1 cellular context compared by ENCODE assay signal in the genomic region with DNA sequence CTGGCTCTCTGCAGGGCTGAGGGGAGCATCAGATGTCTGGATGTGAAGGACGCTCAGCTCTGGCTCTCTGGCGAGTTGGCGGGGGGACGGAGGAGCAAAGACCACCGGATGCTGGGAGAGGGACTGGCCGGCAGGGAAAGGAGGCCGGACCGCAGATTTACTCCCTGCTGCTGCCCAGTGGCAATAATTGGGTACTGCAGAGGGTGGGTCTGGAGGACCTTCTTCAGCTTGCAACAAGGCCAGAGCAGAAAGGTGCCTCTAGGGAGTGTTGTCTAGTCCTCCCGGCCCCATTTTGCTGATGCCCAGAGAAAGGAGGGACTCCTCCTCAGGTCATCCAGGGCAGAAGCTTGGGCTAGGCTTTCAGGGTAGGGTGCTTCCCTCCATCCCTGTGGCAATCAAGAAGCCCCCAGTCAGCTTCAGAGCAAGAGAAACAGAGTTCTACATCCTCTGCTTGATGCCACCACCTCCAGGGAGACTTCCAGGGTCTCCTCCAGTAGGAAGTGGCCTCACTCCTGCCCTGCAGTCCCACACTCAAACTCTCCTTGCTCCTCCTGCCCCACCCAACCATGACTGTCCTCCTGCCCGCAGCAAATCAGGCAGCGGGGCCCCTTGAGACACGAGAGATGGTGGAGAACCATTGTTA.
A peak's percentile ranks its signal among the peaks of the same experiment; 100 is the strongest.
TF ChIP-seq lines count a peak whose summit lies in the region.

No MANE protein-coding gene starts in this region.

TF ChIP-seq in K562, 482 proteins besides CTCF, POLR2A, EP300 and RAD21 (continued from another document):
- TF ChIP-seq PRPF4 (IDR thresholded peaks at IDR 0.05; ENCODE audit: insufficient read depth, low read depth, low read length, poor library complexity, severe bottlenecking) (no peak), NR4A1 (CRISPR knock-in tag; IDR thresholded peaks at IDR 0.05) (no peak), NR4A1 (tag; IDR thresholded peaks at IDR 0.05) (no peak), ZNF165 (CRISPR knock-in tag; IDR thresholded peaks at IDR 0.05; ENCODE audit: borderline replicate concordance) (no peak), ZNF263 (CRISPR knock-in tag; IDR thresholded peaks at IDR 0.05; ENCODE audit: borderline replicate concordance) (peak; percentile 44; the same call in 1 of the 2 replicates), ZBED1 (IDR thresholded peaks at IDR 0.05) (no peak), RB1 (IDR thresholded peaks at IDR 0.05; ENCODE audit: low read depth) (peak; percentile 30; the same call in 1 of the 2 replicates), SMARCA5 (IDR thresholded peaks at IDR 0.05) (no peak; the same call in 1 of the 2 replicates), ESRRA (IDR thresholded peaks at IDR 0.05; ENCODE audit: borderline replicate concordance, low read depth) (peak; percentile 80), GABPB1 (CRISPR knock-in tag; IDR thresholded peaks at IDR 0.05) (0 out of 2 replicates have a peak, but pooled peaks have one; percentile 58), ZNF830 (CRISPR knock-in tag; IDR thresholded peaks at IDR 0.05) (no peak), FOXP1 (CRISPR knock-in tag; IDR thresholded peaks at IDR 0.05) (no peak), JUN (IDR thresholded peaks at IDR 0.05; ENCODE audit: borderline replicate concordance, low read depth, low read length) (no peak), JUN (CRISPR knock-in tag; IDR thresholded peaks at IDR 0.05; ENCODE audit: borderline replicate concordance) (no peak), PHF20 (IDR thresholded peaks at IDR 0.05; ENCODE audit: partially characterized antibody) (no peak), HIVEP1 (CRISPR knock-in tag; IDR thresholded peaks at IDR 0.05) (no peak), SRSF3 (IDR thresholded peaks at IDR 0.05; ENCODE audit: insufficient read depth, low read length) (no peak), CTBP1 (IDR thresholded peaks at IDR 0.05; ENCODE audit: borderline replicate concordance) (0 out of 2 replicates have a peak, but pooled peaks have one; percentile 16), WHSC1 (IDR thresholded peaks at IDR 0.05; ENCODE audit: low read length) (no peak), KAT2B (IDR thresholded peaks at IDR 0.05; ENCODE audit: low read depth, low read length) (no peak), ZNF436 (CRISPR knock-in tag; IDR thresholded peaks at IDR 0.05) (no peak), SMAD1 (IDR thresholded peaks at IDR 0.05; ENCODE audit: low read depth, low read length, partially characterized antibody) (no peak), GTF2E2 (tag; IDR thresholded peaks at IDR 0.05) (no peak), RHOXF2B (CRISPR knock-in tag; conservative IDR thresholded peaks at IDR 0.05) (no peak), TCF7L2 (IDR thresholded peaks at IDR 0.05; ENCODE audit: low read depth, low read length) (no peak), MXI1 (IDR thresholded peaks at IDR 0.05; ENCODE audit: low read depth, low read length) (no peak), ZNF707 (CRISPR knock-in tag; conservative IDR thresholded peaks at IDR 0.05) (no peak), ZNF239 (CRISPR knock-in tag; IDR thresholded peaks at IDR 0.05) (no peak), SMC3 (conservative IDR thresholded peaks at IDR 0.05; ENCODE audit: insufficient read depth, low read depth, low read length) (peak; percentile 48; the same call in 1 of the 2 replicates), TAF7 (tag; IDR thresholded peaks at IDR 0.05) (no peak), YY1 (IDR thresholded peaks at IDR 0.05; ENCODE audit: borderline replicate concordance in 1 of 3, control insufficient read depth in 1 of 3, extremely low read depth in 1 of 3, insufficient read depth in 3 of 3, insufficient read length in 1 of 3, insufficient replicate concordance in 2 of 3, low read depth in 1 of 3, low read length in 2 of 3) (no peak), CBX1 (IDR thresholded peaks at IDR 0.05; ENCODE audit: low read depth) (no peak), OTX1 (CRISPR knock-in tag; IDR thresholded peaks at IDR 0.05) (no peak), MTA3 (IDR thresholded peaks at IDR 0.05; ENCODE audit: borderline replicate concordance) (no peak), ZNF408 (CRISPR knock-in tag; IDR thresholded peaks at IDR 0.05; ENCODE audit: low read depth) (no peak), ZNF551 (CRISPR knock-in tag; IDR thresholded peaks at IDR 0.05) (no peak)
- TF ChIP-seq, protein P1, sequence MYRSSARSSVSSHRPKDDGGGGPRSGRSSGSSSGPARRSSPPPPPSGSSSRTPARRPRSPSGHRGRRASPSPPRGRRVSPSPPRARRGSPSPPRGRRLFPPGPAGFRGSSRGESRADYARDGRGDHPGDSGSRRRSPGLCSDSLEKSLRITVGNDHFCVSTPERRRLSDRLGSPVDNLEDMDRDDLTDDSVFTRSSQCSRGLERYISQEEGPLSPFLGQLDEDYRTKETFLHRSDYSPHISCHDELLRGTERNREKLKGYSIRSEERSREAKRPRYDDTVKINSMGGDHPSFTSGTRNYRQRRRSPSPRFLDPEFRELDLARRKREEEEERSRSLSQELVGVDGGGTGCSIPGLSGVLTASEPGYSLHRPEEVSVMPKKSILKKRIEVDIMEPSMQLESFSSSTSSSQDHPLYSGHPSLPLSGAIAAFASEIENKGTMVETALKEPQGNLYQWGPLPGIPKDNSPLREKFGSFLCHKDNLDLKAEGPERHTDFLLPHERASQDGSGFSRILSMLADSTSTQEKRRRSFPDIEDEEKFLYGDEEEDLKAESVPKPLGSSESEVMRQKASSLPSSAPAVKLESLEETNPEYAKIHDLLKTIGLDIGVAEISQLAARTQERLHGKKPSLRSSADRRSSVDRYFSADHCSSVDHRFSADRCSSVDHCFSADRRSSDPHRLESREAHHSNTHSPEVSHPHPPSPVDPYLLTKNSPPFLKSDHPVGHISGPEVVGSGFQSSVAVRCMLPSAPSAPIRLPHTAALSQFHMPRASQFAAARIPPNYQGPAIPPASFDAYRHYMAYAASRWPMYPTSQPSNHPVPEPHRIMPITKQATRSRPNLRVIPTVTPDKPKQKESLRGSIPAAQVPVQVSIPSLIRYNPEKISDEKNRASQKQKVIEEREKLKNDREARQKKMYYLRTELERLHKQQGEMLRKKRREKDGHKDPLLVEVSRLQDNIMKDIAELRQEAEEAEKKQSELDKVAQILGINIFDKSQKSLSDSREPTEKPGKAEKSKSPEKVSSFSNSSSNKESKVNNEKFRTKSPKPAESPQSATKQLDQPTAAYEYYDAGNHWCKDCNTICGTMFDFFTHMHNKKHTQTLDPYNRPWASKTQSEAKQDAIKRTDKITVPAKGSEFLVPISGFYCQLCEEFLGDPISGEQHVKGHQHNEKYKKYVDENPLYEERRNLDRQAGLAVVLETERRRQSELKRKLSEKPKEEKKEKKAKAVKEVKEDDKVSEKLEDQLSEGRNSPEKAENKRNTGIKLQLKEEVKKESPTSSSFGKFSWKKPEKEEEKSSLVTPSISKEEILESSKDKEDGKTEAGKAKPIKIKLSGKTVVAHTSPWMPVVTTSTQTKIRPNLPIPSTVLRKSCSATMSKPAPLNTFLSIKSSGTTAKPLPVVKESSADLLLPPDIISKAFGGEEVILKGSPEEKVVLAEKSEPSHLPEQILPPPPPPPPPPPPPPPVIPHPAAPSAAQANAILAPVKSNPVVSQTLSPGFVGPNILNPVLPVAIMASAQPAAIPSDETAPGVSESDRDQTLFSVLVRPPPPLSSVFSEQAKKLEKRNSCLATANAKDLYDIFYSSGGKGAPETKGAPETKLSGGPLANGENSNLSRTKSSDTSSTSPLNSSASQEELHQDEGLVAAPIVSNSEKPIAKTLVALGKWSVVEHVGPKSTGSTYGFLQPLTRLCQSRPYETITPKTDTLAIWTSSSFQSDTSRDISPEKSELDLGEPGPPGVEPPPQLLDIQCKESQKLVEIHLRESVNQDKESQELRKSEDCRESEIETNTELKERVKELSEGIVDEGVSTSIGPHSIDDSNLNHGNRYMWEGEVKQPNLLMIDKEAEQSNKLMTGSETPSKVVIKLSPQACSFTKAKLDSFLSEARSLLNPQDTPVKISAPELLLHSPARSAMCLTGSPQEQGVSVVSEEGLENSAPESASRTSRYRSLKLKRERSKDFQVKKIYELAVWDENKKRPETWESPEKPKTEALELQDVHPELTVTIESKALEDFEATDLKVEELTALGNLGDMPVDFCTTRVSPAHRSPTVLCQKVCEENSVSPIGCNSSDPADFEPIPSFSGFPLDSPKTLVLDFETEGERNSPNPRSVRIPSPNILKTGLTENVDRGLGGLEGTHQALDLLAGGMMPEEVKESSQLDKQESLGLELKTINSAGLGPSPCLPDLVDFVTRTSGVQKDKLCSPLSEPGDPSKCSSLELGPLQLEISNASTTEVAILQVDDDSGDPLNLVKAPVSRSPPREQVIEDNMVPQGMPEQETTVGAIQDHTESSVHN (IDR thresholded peaks at IDR 0.05; ENCODE audit: borderline replicate concordance in 1 of 2, low read depth in 1 of 2) = no peak
- TF ChIP-seq, protein P2, sequence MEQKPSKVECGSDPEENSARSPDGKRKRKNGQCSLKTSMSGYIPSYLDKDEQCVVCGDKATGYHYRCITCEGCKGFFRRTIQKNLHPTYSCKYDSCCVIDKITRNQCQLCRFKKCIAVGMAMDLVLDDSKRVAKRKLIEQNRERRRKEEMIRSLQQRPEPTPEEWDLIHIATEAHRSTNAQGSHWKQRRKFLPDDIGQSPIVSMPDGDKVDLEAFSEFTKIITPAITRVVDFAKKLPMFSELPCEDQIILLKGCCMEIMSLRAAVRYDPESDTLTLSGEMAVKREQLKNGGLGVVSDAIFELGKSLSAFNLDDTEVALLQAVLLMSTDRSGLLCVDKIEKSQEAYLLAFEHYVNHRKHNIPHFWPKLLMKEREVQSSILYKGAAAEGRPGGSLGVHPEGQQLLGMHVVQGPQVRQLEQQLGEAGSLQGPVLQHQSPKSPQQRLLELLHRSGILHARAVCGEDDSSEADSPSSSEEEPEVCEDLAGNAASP (IDR thresholded peaks at IDR 0.05) = no peak
- TF ChIP-seq, protein P3, sequence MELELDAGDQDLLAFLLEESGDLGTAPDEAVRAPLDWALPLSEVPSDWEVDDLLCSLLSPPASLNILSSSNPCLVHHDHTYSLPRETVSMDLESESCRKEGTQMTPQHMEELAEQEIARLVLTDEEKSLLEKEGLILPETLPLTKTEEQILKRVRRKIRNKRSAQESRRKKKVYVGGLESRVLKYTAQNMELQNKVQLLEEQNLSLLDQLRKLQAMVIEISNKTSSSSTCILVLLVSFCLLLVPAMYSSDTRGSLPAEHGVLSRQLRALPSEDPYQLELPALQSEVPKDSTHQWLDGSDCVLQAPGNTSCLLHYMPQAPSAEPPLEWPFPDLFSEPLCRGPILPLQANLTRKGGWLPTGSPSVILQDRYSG (tag; conservative IDR thresholded peaks at IDR 0.05; ENCODE audit: low read depth) = no peak
- TF ChIP-seq, protein P4, sequence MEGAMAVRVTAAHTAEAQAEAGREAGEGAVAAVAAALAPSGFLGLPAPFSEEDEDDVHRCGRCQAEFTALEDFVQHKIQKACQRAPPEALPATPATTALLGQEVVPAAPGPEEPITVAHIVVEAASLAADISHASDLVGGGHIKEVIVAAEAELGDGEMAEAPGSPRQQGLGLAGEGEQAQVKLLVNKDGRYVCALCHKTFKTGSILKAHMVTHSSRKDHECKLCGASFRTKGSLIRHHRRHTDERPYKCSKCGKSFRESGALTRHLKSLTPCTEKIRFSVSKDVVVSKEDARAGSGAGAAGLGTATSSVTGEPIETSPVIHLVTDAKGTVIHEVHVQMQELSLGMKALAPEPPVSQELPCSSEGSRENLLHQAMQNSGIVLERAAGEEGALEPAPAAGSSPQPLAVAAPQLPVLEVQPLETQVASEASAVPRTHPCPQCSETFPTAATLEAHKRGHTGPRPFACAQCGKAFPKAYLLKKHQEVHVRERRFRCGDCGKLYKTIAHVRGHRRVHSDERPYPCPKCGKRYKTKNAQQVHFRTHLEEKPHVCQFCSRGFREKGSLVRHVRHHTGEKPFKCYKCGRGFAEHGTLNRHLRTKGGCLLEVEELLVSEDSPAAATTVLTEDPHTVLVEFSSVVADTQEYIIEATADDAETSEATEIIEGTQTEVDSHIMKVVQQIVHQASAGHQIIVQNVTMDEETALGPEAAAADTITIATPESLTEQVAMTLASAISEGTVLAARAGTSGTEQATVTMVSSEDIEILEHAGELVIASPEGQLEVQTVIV (CRISPR knock-in tag; IDR thresholded peaks at IDR 0.05; ENCODE audit: borderline replicate concordance) = no peak
- TF ChIP-seq, protein P5, sequence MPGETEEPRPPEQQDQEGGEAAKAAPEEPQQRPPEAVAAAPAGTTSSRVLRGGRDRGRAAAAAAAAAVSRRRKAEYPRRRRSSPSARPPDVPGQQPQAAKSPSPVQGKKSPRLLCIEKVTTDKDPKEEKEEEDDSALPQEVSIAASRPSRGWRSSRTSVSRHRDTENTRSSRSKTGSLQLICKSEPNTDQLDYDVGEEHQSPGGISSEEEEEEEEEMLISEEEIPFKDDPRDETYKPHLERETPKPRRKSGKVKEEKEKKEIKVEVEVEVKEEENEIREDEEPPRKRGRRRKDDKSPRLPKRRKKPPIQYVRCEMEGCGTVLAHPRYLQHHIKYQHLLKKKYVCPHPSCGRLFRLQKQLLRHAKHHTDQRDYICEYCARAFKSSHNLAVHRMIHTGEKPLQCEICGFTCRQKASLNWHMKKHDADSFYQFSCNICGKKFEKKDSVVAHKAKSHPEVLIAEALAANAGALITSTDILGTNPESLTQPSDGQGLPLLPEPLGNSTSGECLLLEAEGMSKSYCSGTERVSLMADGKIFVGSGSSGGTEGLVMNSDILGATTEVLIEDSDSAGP (CRISPR knock-in tag; IDR thresholded peaks at IDR 0.05) = no peak
- TF ChIP-seq, protein P6, sequence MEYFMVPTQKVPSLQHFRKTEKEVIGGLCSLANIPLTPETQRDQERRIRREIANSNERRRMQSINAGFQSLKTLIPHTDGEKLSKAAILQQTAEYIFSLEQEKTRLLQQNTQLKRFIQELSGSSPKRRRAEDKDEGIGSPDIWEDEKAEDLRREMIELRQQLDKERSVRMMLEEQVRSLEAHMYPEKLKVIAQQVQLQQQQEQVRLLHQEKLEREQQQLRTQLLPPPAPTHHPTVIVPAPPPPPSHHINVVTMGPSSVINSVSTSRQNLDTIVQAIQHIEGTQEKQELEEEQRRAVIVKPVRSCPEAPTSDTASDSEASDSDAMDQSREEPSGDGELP (CRISPR knock-in tag; IDR thresholded peaks at IDR 0.05; ENCODE audit: borderline replicate concordance) = peak; percentile 39; the same call in 1 of the 2 replicates
